In genomic region chr15:74406992-74407705, GRCh38 we compare ENCODE assay signal across 1 cellular context.
TF ChIP-seq lines count a peak whose summit lies in the region.

No MANE protein-coding gene starts in this region.

TF ChIP-seq in GM23338, 12 proteins besides CTCF, POLR2A, EP300 and RAD21 (continued from another document):
- TF ChIP-seq, protein P1, sequence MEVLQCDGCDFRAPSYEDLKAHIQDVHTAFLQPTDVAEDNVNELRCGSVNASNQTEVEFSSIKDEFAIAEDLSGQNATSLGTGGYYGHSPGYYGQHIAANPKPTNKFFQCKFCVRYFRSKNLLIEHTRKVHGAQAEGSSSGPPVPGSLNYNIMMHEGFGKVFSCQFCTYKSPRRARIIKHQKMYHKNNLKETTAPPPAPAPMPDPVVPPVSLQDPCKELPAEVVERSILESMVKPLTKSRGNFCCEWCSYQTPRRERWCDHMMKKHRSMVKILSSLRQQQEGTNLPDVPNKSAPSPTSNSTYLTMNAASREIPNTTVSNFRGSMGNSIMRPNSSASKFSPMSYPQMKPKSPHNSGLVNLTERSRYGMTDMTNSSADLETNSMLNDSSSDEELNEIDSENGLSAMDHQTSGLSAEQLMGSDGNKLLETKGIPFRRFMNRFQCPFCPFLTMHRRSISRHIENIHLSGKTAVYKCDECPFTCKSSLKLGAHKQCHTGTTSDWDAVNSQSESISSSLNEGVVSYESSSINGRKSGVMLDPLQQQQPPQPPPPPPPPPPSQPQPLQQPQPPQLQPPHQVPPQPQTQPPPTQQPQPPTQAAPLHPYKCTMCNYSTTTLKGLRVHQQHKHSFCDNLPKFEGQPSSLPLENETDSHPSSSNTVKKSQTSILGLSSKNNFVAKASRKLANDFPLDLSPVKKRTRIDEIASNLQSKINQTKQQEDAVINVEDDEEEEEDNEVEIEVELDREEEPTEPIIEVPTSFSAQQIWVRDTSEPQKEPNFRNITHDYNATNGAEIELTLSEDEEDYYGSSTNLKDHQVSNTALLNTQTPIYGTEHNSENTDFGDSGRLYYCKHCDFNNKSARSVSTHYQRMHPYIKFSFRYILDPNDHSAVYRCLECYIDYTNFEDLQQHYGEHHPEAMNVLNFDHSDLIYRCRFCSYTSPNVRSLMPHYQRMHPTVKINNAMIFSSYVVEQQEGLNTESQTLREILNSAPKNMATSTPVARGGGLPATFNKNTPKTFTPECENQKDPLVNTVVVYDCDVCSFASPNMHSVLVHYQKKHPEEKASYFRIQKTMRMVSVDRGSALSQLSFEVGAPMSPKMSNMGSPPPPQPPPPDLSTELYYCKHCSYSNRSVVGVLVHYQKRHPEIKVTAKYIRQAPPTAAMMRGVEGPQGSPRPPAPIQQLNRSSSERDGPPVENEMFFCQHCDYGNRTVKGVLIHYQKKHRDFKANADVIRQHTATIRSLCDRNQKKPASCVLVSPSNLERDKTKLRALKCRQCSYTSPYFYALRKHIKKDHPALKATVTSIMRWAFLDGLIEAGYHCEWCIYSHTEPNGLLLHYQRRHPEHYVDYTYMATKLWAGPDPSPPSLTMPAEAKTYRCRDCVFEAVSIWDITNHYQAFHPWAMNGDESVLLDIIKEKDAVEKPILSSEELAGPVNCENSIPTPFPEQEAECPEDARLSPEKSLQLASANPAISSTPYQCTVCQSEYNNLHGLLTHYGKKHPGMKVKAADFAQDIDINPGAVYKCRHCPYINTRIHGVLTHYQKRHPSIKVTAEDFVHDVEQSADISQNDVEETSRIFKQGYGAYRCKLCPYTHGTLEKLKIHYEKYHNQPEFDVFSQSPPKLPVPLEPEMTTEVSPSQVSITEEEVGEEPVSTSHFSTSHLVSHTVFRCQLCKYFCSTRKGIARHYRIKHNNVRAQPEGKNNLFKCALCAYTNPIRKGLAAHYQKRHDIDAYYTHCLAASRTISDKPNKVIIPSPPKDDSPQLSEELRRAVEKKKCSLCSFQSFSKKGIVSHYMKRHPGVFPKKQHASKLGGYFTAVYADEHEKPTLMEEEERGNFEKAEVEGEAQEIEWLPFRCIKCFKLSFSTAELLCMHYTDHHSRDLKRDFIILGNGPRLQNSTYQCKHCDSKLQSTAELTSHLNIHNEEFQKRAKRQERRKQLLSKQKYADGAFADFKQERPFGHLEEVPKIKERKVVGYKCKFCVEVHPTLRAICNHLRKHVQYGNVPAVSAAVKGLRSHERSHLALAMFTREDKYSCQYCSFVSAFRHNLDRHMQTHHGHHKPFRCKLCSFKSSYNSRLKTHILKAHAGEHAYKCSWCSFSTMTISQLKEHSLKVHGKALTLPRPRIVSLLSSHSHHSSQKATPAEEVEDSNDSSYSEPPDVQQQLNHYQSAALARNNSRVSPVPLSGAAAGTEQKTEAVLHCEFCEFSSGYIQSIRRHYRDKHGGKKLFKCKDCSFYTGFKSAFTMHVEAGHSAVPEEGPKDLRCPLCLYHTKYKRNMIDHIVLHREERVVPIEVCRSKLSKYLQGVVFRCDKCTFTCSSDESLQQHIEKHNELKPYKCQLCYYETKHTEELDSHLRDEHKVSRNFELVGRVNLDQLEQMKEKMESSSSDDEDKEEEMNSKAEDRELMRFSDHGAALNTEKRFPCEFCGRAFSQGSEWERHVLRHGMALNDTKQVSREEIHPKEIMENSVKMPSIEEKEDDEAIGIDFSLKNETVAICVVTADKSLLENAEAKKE (CRISPR knock-in tag; IDR thresholded peaks at IDR 0.05): no peak
- TF ChIP-seq, protein P2, sequence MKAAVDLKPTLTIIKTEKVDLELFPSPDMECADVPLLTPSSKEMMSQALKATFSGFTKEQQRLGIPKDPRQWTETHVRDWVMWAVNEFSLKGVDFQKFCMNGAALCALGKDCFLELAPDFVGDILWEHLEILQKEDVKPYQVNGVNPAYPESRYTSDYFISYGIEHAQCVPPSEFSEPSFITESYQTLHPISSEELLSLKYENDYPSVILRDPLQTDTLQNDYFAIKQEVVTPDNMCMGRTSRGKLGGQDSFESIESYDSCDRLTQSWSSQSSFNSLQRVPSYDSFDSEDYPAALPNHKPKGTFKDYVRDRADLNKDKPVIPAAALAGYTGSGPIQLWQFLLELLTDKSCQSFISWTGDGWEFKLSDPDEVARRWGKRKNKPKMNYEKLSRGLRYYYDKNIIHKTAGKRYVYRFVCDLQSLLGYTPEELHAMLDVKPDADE (IDR thresholded peaks at IDR 0.05): no peak
- TF ChIP-seq POLR2AphosphoS5 (IDR thresholded peaks at IDR 0.05; ENCODE audit: low read depth): no peak
